In the genomic region with DNA sequence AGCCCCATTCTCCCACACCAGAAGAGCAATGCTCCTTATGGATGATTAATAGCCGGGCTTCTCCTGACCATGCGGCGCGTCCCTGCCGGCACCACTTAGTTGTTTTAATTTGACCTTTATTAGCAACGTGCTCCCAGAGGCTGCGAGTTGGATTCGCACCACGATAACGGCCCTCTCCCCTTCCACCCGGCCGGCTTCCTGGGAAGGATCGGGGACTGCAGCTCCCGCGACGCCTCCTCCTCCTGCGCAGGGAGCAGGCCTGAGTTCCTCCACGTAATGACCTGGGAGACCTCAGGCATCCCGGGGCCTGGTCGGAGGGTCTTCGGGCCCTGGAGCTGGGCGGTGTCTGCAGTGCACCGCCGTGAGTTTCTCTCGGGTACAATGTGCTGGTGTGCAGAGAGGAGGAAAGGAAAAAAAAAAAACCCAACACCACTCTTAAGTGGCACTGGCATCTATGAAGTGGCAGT, we compare ENCODE assay signal across 9 cellular contexts.
A peak's percentile ranks its signal among the peaks of the same experiment; 100 is the strongest.
DNase-seq lines count a peak whose midpoint lies in the region; ATAC-seq and TF ChIP-seq lines count a peak whose summit lies in the region.
"Had no signal": no experiment of that assay in that cellular context is flagged by ENCODE, and none has a peak within 500 bp of the region (broad histone marks: within the 10 kb centered on the region; RNA-seq: fewer than 3 reads in every experiment).

No MANE protein-coding gene starts in this region.

- H3K36me3 Mint-ChIP-seq in stimulated activated naive B cell treated with anti-CD40 and anti-IgM and Interleukin-4, amounts not matched to agents 10 μg/mL and 1 μg/mL and 100 μg/mL, for 72 hours = no peaks in the 10 kb centered on the region

- H3K27ac Mint-ChIP-seq in stimulated activated naive B cell treated with anti-CD40 and anti-IgM and Interleukin-4, amounts not matched to agents 10 μg/mL and 1 μg/mL and 100 μg/mL, for 72 hours = peak overlapping the region; percentile 83

- peak overlapping the region; percentile 75 for H3K9ac ChIP-seq in SU-DHL-6 (ENCODE audit: low read length)

- H3K9me3 Mint-ChIP-seq in stimulated activated naive B cell treated with anti-CD40 and anti-IgM and Interleukin-4, amounts not matched to agents 10 μg/mL and 1 μg/mL and 100 μg/mL, for 72 hours = peaks cover 0 to 2% of the 10 kb centered on the region in 2 donors

- no peaks in the 10 kb centered on the region for H3K9me2 ChIP-seq in SU-DHL-6 (replicated peaks; ENCODE audit: insufficient read depth, low read length)

- H3K4me1 Mint-ChIP-seq in stimulated activated naive B cell treated with anti-CD40 and anti-IgM and Interleukin-4, amounts not matched to agents 10 μg/mL and 1 μg/mL and 100 μg/mL, for 72 hours = peaks cover 42 to 51% of the 10 kb centered on the region in 2 donors

- DNase-seq in NCI-H1092 treated with DMSO at 0.1 percent for 48 hours (lab: John Stamatoyannopoulos, UW) (peak; percentile 26), NCI-H1092 (lab: John Stamatoyannopoulos, UW) (no peak), right atrium auricular region (ENCODE audit: low spot score) (no peak), LoVo (ENCODE audit: low spot score) (no peak), GM19240 (ENCODE audit: insufficient read length, low spot score) (no peak)
- DNase-seq in stimulated activated naive B cell treated with anti-CD40 and anti-IgM and Interleukin-4, amounts not matched to agents 10 μg/mL and 1 μg/mL and 100 μg/mL, for 72 hours = no peak

- H3K27me3 ChIP-seq in SU-DHL-6 (ENCODE audit: low read length) (no peaks in the 10 kb centered on the region), right atrium auricular region (peaks cover 26 to 49% of the 10 kb centered on the region in 2 donors)

- peaks cover 73 to 87% of the 10 kb centered on the region in 2 donors for H3K27me3 Mint-ChIP-seq in stimulated activated naive B cell treated with anti-CD40 and anti-IgM and Interleukin-4, amounts not matched to agents 10 μg/mL and 1 μg/mL and 100 μg/mL, for 72 hours

- ATAC-seq in stimulated activated naive B cell treated with anti-CD40 and anti-IgM and Interleukin-4, amounts not matched to agents 10 μg/mL and 1 μg/mL and 100 μg/mL, for 72 hours (replicated peaks) = peak; percentile 39 to 48
- ATAC-seq in GM21447 (IDR thresholded peaks at IDR 0.05; ENCODE audit: unreplicated experiment) = no peak

- no peak for TF ChIP-seq CTCF in SU-DHL-6 (IDR thresholded peaks at IDR 0.05; ENCODE audit: insufficient read depth, low read length, poor library complexity, severe bottlenecking)
- no peak for TF ChIP-seq CTCF in right atrium auricular region (IDR thresholded peaks at IDR 0.05)

- H3K27ac ChIP-seq in SU-DHL-6 (ENCODE audit: low read depth, low read length) = peak overlapping the region; percentile 79
- H3K27ac ChIP-seq in right atrium auricular region = no peak overlapping the region
- H3K27ac ChIP-seq: C4-2B had no signal

- no peaks in the 10 kb centered on the region; the same call in 1 of the 2 replicates for H4K20me1 ChIP-seq in SU-DHL-6 (ENCODE audit: low read depth, low read length)

- H3K36me3 ChIP-seq in SU-DHL-6 (ENCODE audit: low read length) (no peaks in the 10 kb centered on the region), right atrium auricular region (no peaks in the 10 kb centered on the region)

- H3K4me3 ChIP-seq in SU-DHL-6 (ENCODE audit: insufficient read depth, low read length, poor library complexity, severe bottlenecking) (peak overlapping the region; percentile 65), right atrium auricular region (peak overlapping the region; percentile 13 to 57)

- H3K9me3 ChIP-seq in SU-DHL-6 (ENCODE audit: insufficient read depth, low read length) = no peaks in the 10 kb centered on the region
- peaks cover 0 to 4% of the 10 kb centered on the region in 2 donors for H3K9me3 ChIP-seq in right atrium auricular region

- H3K4me3 Mint-ChIP-seq in stimulated activated naive B cell treated with anti-CD40 and anti-IgM and Interleukin-4, amounts not matched to agents 10 μg/mL and 1 μg/mL and 100 μg/mL, for 72 hours = peak overlapping the region; percentile 76 to 87

- H3K4me1 ChIP-seq in right atrium auricular region = peaks cover 0 to 54% of the 10 kb centered on the region in 2 donors

- peak overlapping the region; percentile 80 for H2AFZ ChIP-seq in SU-DHL-6 (ENCODE audit: low read depth, low read length, severe bottlenecking)

- H3K4me2 ChIP-seq in SU-DHL-6 (ENCODE audit: low read depth, low read length, poor library complexity, severe bottlenecking) = peak overlapping the region; percentile 89

- H3F3A ChIP-seq in SU-DHL-6 (ENCODE audit: insufficient read depth) = peaks cover 27% of the 10 kb centered on the region; the same call in 1 of the 2 replicates

- H3K79me2 ChIP-seq in SU-DHL-6 (ENCODE audit: insufficient read depth, low read length) = peaks cover 39% of the 10 kb centered on the region
